13 cellular contexts compared by ENCODE assay signal in the genomic region with DNA sequence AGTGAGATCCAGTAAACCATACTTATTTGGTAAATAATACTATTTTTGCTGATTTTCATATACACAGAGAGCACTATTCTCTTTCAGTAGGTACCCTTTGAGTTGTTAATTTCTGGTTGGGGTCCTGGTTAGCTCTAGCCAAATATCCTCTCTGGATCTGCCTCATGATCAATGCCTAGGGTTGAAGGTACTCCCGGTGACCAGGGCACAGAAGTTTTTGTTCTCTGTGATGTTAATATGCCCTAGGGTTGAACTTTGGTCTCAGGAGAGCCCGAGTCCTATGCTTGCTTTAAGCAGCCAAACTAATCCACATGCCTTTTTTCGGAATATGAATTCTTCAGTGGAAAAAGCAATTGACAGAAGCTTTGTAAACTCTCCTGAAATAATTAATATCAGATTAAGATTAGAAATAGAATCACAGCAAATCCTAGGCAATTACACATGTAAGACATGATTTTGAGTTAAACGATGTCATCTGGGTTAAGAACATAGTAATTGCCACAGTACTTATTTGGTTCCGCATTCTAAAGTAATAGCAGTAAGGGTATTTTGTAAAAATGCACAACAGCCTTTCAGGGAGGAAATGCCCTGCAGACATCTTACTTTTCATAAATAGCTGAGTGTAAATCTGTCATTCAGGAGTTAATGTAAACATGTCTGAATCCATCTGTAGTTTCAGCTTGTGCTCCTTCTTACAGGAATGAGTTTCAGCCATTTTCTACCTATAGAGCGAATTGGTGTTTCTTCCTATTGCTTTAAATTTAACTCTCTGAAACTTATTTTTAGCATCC. TPM values are rescaled to one million over a fixed set of nuclear protein-coding genes. Genes with fewer than 3 reads are reported as not detected.
DNase-seq lines count a peak whose midpoint lies in the region; FAIRE-seq and TF ChIP-seq lines count a peak whose summit lies in the region.
"Had no signal": no experiment of that assay in that cellular context is flagged by ENCODE, and none has a peak within 500 bp of the region (broad histone marks: within the 10 kb centered on the region; RNA-seq: fewer than 3 reads in every experiment).

No MANE protein-coding gene starts in this region.

- DNase-seq in HAP-1 (ENCODE audit: low spot score in 2 of 2) (peak; percentile 13 to 41), NCI-H69 (lab: John Stamatoyannopoulos, UW) (peak; percentile 64), H1 (ENCODE audit: low read depth in 1 of 2, low spot score in 2 of 2) (no peak), urothelium cell line (ENCODE audit: low spot score) (no peak), esophagus squamous epithelium (lab: John Stamatoyannopoulos, UW) (no peak), midbrain (lab: John Stamatoyannopoulos, UW) (no peak)
- DNase-seq in activated T-cell treated with anti-CD3 and anti-CD28 coated beads, Interleukin-2, amount 50 U/mL, for 48 hours: no peak
- DNase-seq: CD4-positive, alpha-beta memory T cell; NCI-H146; NCI-H2227 treated with DMSO at 0.1 percent for 48 hours; NCI-H524 treated with DMSO at 0.1 percent for 48 hours had no signal

- no peak overlapping the region for H2BK12ac ChIP-seq in H1 (ENCODE audit: low read depth, low read length)

- no peaks in the 10 kb centered on the region for H3K36me3 ChIP-seq in HAP-1 (replicated peaks)
- no peaks in the 10 kb centered on the region for H3K36me3 ChIP-seq in H1 (ENCODE audit: control insufficient read depth in 2 of 4, insufficient read depth in 4 of 4, low read length in 3 of 4)
- no peaks in the 10 kb centered on the region for H3K36me3 ChIP-seq in neural cell (ENCODE audit: insufficient read depth, low read length)
- H3K36me3 ChIP-seq in esophagus squamous epithelium: no peaks in the 10 kb centered on the region

- H3K79me2 ChIP-seq in H1 (ENCODE audit: control insufficient read depth in 1 of 2, insufficient read depth in 2 of 2, low read length in 2 of 2) (no peaks in the 10 kb centered on the region), neural cell (replicated peaks; ENCODE audit: insufficient read depth, low read length) (peaks cover 94% of the 10 kb centered on the region)

- H3K4me1 ChIP-seq in HAP-1 (peaks cover 12% of the 10 kb centered on the region), H1 (replicated peaks in 1 of 4; ENCODE audit: control insufficient read depth in 3 of 4, insufficient read depth in 4 of 4, low read length in 3 of 4) (peaks cover 0 to 5% (median 0%) of the 10 kb centered on the region in 4 experiments; a peak in 2 of 7 replicates), esophagus squamous epithelium (no peaks in the 10 kb centered on the region)

- H4K20me1 ChIP-seq in H1 (replicated peaks in 1 of 2; ENCODE audit: control insufficient read depth in 1 of 2, insufficient read depth in 2 of 2, low read length in 2 of 2) (no peaks in the 10 kb centered on the region), neural cell (ENCODE audit: insufficient read depth) (peaks cover 10% of the 10 kb centered on the region)

- H4K91ac ChIP-seq in H1 (replicated peaks; ENCODE audit: insufficient read length, low read length): no peak overlapping the region

- POLR2A ChIA-PET in H1 (lab: Charles Lee; ENCODE audit: partially characterized antibody): no interaction called here

- FAIRE-seq in H1 (lab: Jason Lieb, UNC) (peak; percentile 86), urothelium cell line (lab: Jason Lieb, UNC) (no peak)

- H2BK120ac ChIP-seq in H1 (replicated peaks; ENCODE audit: low read depth, low read length): no peak overlapping the region

- H3K56ac ChIP-seq in H1 (replicated peaks; ENCODE audit: insufficient read length, low read depth, low read length): no peak overlapping the region

- no peak overlapping the region for H2BK15ac ChIP-seq in H1 (ENCODE audit: low read length)

- no peak overlapping the region for H2AFZ ChIP-seq in H1 (ENCODE audit: low read length)
- no peak overlapping the region for H2AFZ ChIP-seq in neural cell (ENCODE audit: low read depth, low read length)

- H4K5ac ChIP-seq in H1 (ENCODE audit: insufficient read length, low read depth, low read length): no peak overlapping the region

- 55% methylated on average over 6 of the region's 6 CpGs; no CpG with 5 or more reads in 1 of the 2 experiments for WGBS in H1 (ENCODE audit: extremely low coverage in 1 of 2, insufficient coverage in 1 of 2, insufficient read length in 1 of 2, insufficient replicate concordance in 2 of 2, low coverage in 1 of 2, low lambda C conversion rate in 2 of 2, missing lambda C conversion rate in 1 of 2), 2 experiments
- 81 to 89% methylated on average over 6 of the region's 6 CpGs for WGBS in esophagus squamous epithelium, 2 donors

- CTCF ChIA-PET in H1 (lab: Charles Lee; ENCODE audit: partially characterized antibody): interaction anchor here (1.2 to 2.5 kb wide), 4 partner anchors 15 to 283 kb away, joined by 4 to 15 read pairs (median 6); no protein-coding TSS in a partner anchor

- no peak overlapping the region for H3K14ac ChIP-seq in H1 (ENCODE audit: insufficient read length)

- intact Hi-C loops in esophagus squamous epithelium (cut with DNase I): no loop called here

- TF ChIP-seq CTCF in H1 (IDR thresholded peaks at IDR 0.05; ENCODE audit: control extremely low read depth in 1 of 3, insufficient read depth in 1 of 3, low read depth in 1 of 3, low read length in 3 of 3) (no peak), neural cell (IDR thresholded peaks at IDR 0.05; ENCODE audit: poor library complexity, severe bottlenecking) (no peak), esophagus squamous epithelium (IDR thresholded peaks at IDR 0.05) (no peak)

- H3K9me3 ChIP-seq in HAP-1 (no peaks in the 10 kb centered on the region), H1 (ENCODE audit: insufficient read depth in 2 of 2, low read depth in 1 of 2, low read length in 1 of 2) (no peaks in the 10 kb centered on the region), neural cell (ENCODE audit: low read length) (no peaks in the 10 kb centered on the region), esophagus squamous epithelium (no peaks in the 10 kb centered on the region)

- TF ChIP-seq POLR2A in H1 (IDR thresholded peaks at IDR 0.05; ENCODE audit: control extremely low read depth in 1 of 2, low read depth in 2 of 2, low read length in 2 of 2) (no peak), esophagus squamous epithelium (IDR thresholded peaks at IDR 0.05) (no peak)

- no peaks in the 10 kb centered on the region for H3K23me2 ChIP-seq in H1 (ENCODE audit: low read depth, low read length)

- TF ChIP-seq EP300 in H1 (IDR thresholded peaks at IDR 0.05; ENCODE audit: borderline replicate concordance in 1 of 2, low read depth in 2 of 2, low read length in 2 of 2) (no peak), neural cell (conservative IDR thresholded peaks at IDR 0.05; ENCODE audit: poor library complexity, severe bottlenecking) (no peak)

- H3K23ac ChIP-seq in H1 (ENCODE audit: insufficient read length): no peak overlapping the region

- no peak overlapping the region for H3K4me3 ChIP-seq in HAP-1
- no peak overlapping the region for H3K4me3 ChIP-seq in H1 (ENCODE audit: extremely low read depth in 1 of 4, insufficient read depth in 2 of 4, low read depth in 3 of 4, low read length in 4 of 4)
- H3K4me3 ChIP-seq in neural cell (ENCODE audit: low read length): peak overlapping the region; percentile 1
- H3K4me3 ChIP-seq in esophagus squamous epithelium: no peak overlapping the region

- H3K4me2 ChIP-seq in H1 (ENCODE audit: insufficient read depth in 1 of 2, low read depth in 2 of 2, low read length in 2 of 2) (0 out of 4 replicates have a peak overlapping the region, but pooled peaks of 1 of the 2 experiments have one; percentile 2), neural cell (ENCODE audit: low read length) (no peak overlapping the region)

- TF ChIP-seq RAD21 in H1 (IDR thresholded peaks at IDR 0.05 in 1 of 2, conservative IDR thresholded peaks at IDR 0.05 in 1 of 2; ENCODE audit: low read depth in 2 of 2, low read length in 2 of 2): no peak
- TF ChIP-seq RAD21 in neural cell (conservative IDR thresholded peaks at IDR 0.05): no peak

- no peak overlapping the region for H3K27ac ChIP-seq in H1 (ENCODE audit: low read depth, low read length)
- H3K27ac ChIP-seq in neural cell (ENCODE audit: low read length): no peak overlapping the region
- no peak overlapping the region for H3K27ac ChIP-seq in esophagus squamous epithelium

- no peak overlapping the region for H3K4ac ChIP-seq in H1 (replicated peaks; ENCODE audit: insufficient read length, low read depth, low read length)

- H3F3A ChIP-seq in neural cell (ENCODE audit: insufficient read depth, low read length, poor library complexity, severe bottlenecking): no peaks in the 10 kb centered on the region

- H3K18ac ChIP-seq in H1 (ENCODE audit: extremely low read depth, low read length): no peak overlapping the region

- no peak overlapping the region for H4K8ac ChIP-seq in H1 (ENCODE audit: extremely low read depth, insufficient read depth, low read length)

- no peak overlapping the region for H2AK5ac ChIP-seq in H1 (ENCODE audit: low read depth, low read length)

- no peak overlapping the region for H2BK5ac ChIP-seq in H1 (ENCODE audit: low read depth, low read length)

- H3K27me3 ChIP-seq in HAP-1 (ENCODE audit: low read depth) (no peaks in the 10 kb centered on the region), H1 (replicated peaks in 1 of 4; ENCODE audit: control insufficient read depth in 3 of 4, extremely low read depth in 1 of 4, insufficient read depth in 3 of 4, low read length in 3 of 4) (no peaks in the 10 kb centered on the region; a peak in 1 of 7 replicates), neural cell (ENCODE audit: insufficient read depth, low read depth, low read length) (no peaks in the 10 kb centered on the region), esophagus squamous epithelium (no peaks in the 10 kb centered on the region)

- in situ Hi-C loops in HAP-1 (cut with MboI; ENCODE audit: low sequenced_read_pairs): no loop called here

- no peak overlapping the region for H2BK20ac ChIP-seq in H1 (ENCODE audit: low read length)

- no peak overlapping the region for H3K9ac ChIP-seq in H1 (replicated peaks in 1 of 4; ENCODE audit: extremely low read depth in 1 of 4, low read depth in 3 of 4, low read length in 3 of 4)
- H3K9ac ChIP-seq in neural cell (ENCODE audit: low read length): no peak overlapping the region

- no peaks in the 10 kb centered on the region for H3K9me2 ChIP-seq in neural cell (ENCODE audit: insufficient read depth, low read length)

- no peaks in the 10 kb centered on the region for H3K79me1 ChIP-seq in H1 (ENCODE audit: low read depth, low read length)

RNA-seq across cellular contexts. Expression of a gene that starts 10.1 kb away (rescaled TPM):
- 4.8 and 5.6 TPM in 2 replicates for total RNA-seq in H1 (2021; fragmentation: NEBNext Ultra II Directional; extraction: Animal tissue kit (Norgen Biotek cat#: 25700))
- polyA plus RNA-seq in H1 (2011; rRNA removed): 2.7 and 2.9 TPM in 2 replicates
- 4.0 TPM for polyA plus RNA-seq in H1 (2011; cell fraction: cytosol; rRNA removed)
- polyA plus RNA-seq in H1 (2011; cell fraction: nucleus; rRNA removed): 4.2 TPM
- 2.5 to 5.3 TPM (median 4.1 TPM) in 4 replicates for polyA plus RNA-seq in H1 (2012, experiment 1 of 2)
- not detected for polyA plus RNA-seq in H1 (2012, experiment 2 of 2)
- polyA plus RNA-seq in H1 (2013, experiment 1 of 2): 4.0 TPM
- polyA plus RNA-seq in H1 (2013, experiment 2 of 2): 4.8 TPM
- polyA minus RNA-seq in H1 (2011; rRNA and poly(A)+ RNA removed): 14.3 and 15.6 TPM in 2 replicates
- polyA minus RNA-seq in H1 (2011; cell fraction: cytosol; rRNA and poly(A)+ RNA removed): 5.1 TPM
- 26.0 TPM for polyA minus RNA-seq in H1 (2011; cell fraction: nucleus; rRNA and poly(A)+ RNA removed)
- polyA plus RNA-seq in neural cell: 132 and 136 TPM in 2 replicates
- 198 and 225 TPM in 2 replicates for polyA minus RNA-seq in neural cell
- total RNA-seq in esophagus squamous epithelium: 1 to 10 TPM in 2 of 4 donors, under 1 TPM in 2; 0.08 to 8.6 (median 1.7) TPM

RNA-seq across cellular contexts. Expression of a gene that starts 58.3 kb away (rescaled TPM):
- total RNA-seq in H1 (2021; fragmentation: NEBNext Ultra II Directional; extraction: Animal tissue kit (Norgen Biotek cat#: 25700)): 39.5 and 40.0 TPM in 2 replicates
- 28.6 and 55.0 TPM in 2 replicates for polyA plus RNA-seq in H1 (2011; rRNA removed)
- polyA plus RNA-seq in H1 (2011; cell fraction: cytosol; rRNA removed): 29.5 TPM
- 39.6 TPM for polyA plus RNA-seq in H1 (2011; cell fraction: nucleus; rRNA removed)
- 32.9 to 40.1 TPM (median 35.3 TPM) in 4 replicates for polyA plus RNA-seq in H1 (2012, experiment 1 of 2)
- 15.6 TPM for polyA plus RNA-seq in H1 (2012, experiment 2 of 2)
- polyA plus RNA-seq in H1 (2013, experiment 1 of 2): 134 TPM
- 133 TPM for polyA plus RNA-seq in H1 (2013, experiment 2 of 2)
- 93.8 and 111 TPM in 2 replicates for polyA minus RNA-seq in H1 (2011; rRNA and poly(A)+ RNA removed)
- 17.8 TPM for polyA minus RNA-seq in H1 (2011; cell fraction: cytosol; rRNA and poly(A)+ RNA removed)
- polyA minus RNA-seq in H1 (2011; cell fraction: nucleus; rRNA and poly(A)+ RNA removed): 23.9 TPM
- 13.0 and 19.5 TPM in 2 replicates for polyA plus RNA-seq in neural cell
- 10.1 and 12.4 TPM in 2 replicates for polyA minus RNA-seq in neural cell
- 10 to 100 TPM in 2 of 4 donors, 1 to 10 TPM in 2; 3.9 to 34.1 (median 15.7) TPM for total RNA-seq in esophagus squamous epithelium
- total RNA-seq: B cell had no signal

Comparison
In these comparisons a context has a peak if more than half of its experiments do, and no peak if none do; other contexts are left out.
1. DNase-seq: peak in HAP-1 (2 of 2) and NCI-H69 (single experiment); none in H1 (0 of 2), urothelium cell line (single experiment), esophagus squamous epithelium (single experiment), activated T-cell treated with anti-CD3 and anti-CD28 coated beads, Interleukin-2, amount 50 U/mL, for 48 hours (0 of 2) and midbrain (single experiment).